ENCODE assay signal across 26 cellular contexts in the genomic region with DNA sequence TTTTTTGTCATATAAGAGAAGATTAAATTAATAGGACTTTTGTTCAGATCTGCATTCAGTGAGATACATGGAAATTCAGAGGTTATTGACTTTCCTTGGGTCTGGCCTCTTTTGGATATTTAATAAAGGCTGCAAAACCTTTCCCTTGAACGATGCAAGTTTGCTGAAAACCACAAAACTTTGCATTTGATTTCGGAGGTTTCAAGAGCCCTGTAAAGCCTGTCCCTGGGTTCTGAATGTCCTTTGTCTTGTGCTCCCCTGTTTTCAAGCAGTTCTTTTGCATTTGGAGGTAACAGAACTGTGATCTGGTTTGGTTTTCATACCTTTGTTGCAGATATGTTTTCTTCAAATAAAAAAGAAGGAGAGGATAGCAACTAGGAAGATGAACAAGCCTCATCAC.
DNase-seq lines count a peak whose midpoint lies in the region; ATAC-seq, FAIRE-seq and TF ChIP-seq lines count a peak whose summit lies in the region.
"Had no signal": no experiment of that assay in that cellular context is flagged by ENCODE, and none has a peak within 500 bp of the region (broad histone marks: within the 10 kb centered on the region; RNA-seq: fewer than 3 reads in every experiment).

No MANE protein-coding gene starts in this region.

- no peak for DNase-seq in activated CD8-positive, alpha-beta memory T cell treated with anti-CD3 and anti-CD28 coated beads, Interleukin-2, amount 10 ng/mL, durations not matched to agents 7 days and 5 days
- DNase-seq in activated CD8-positive, alpha-beta memory T cell treated with anti-CD3 and anti-CD28 coated beads, Interleukin-2, amount 50 U/mL, for 48 hours: no peak
- DNase-seq in Karpas-422: no peak
- peak; percentile 9 for DNase-seq in cerebellar cortex (ENCODE audit: low spot score)
- no peak for DNase-seq in gastrocnemius medialis
- DNase-seq in GM12892 (ENCODE audit: insufficient read length): no peak
- DNase-seq in DMS153 treated with DMSO at 0.1 percent for 48 hours (lab: John Stamatoyannopoulos, UW; ENCODE audit: unreplicated experiment): no peak
- no peak for DNase-seq in NCI-H446 (lab: John Stamatoyannopoulos, UW)
- DNase-seq: activated CD4-positive, alpha-beta T cell treated with anti-CD3 and anti-CD28 coated beads, Interleukin-2, amount 10 ng/mL, durations not matched to agents 24 days and 14 days; activated naive CD4-positive, alpha-beta T cell treated with Interleukin-2 at 50 U/mL for 16 hours; activated T-cell treated with anti-CD3 and anti-CD28 coated beads, Interleukin-2, amount 50 U/mL, for 48 hours; CD4-positive, alpha-beta memory T cell; effector CD4-positive, alpha-beta T cell; kidney glomerular epithelial cell; NCI-H1436 treated with DMSO at 0.1 percent for 48 hours; NCI-H345; NCI-H774; posterior cingulate gyrus; stimulated activated naive CD4-positive, alpha-beta T cell treated with Interleukin-2 at 50 U/mL for 16 hours had no signal

- ATAC-seq in activated CD8-positive, alpha-beta memory T cell treated with anti-CD3 and anti-CD28 coated beads, Interleukin-2, amount 10 ng/mL, durations not matched to agents 7 days and 5 days: no peak
- ATAC-seq in gastrocnemius medialis: no peak

- intact Hi-C loops in gastrocnemius medialis (cut with DNase I; ENCODE audit: low total_unique reads): loop anchor here (2.0 kb wide), 1 partner anchor 31 kb away; no protein-coding TSS in a partner anchor

- no peak overlapping the region for H3K4me2 ChIP-seq in Karpas-422 (ENCODE audit: low read depth, low read length, poor library complexity, severe bottlenecking)
- H3K4me2 ChIP-seq: neural progenitor cell had no signal

- no peak for FAIRE-seq in GM12892 (lab: Jason Lieb, UNC)
- FAIRE-seq: A204.1, GM19239 had no signal

- H4K20me1 ChIP-seq in Karpas-422 (ENCODE audit: insufficient read depth, low read depth, low read length): no peaks in the 10 kb centered on the region

- H3K27me3 Mint-ChIP-seq in activated CD8-positive, alpha-beta memory T cell treated with anti-CD3 and anti-CD28 coated beads, Interleukin-2, amount 10 ng/mL, durations not matched to agents 7 days and 5 days: peaks cover 8% of the 10 kb centered on the region
- H3K27me3 Mint-ChIP-seq: activated CD4-positive, alpha-beta T cell treated with anti-CD3 and anti-CD28 coated beads, Interleukin-2, amount 10 ng/mL, durations not matched to agents 24 days and 14 days; brain had no signal

- H3K4me1 Mint-ChIP-seq in activated CD8-positive, alpha-beta memory T cell treated with anti-CD3 and anti-CD28 coated beads, Interleukin-2, amount 10 ng/mL, durations not matched to agents 7 days and 5 days: peaks cover 42% of the 10 kb centered on the region

- no peak for TF ChIP-seq CTCF in gastrocnemius medialis (IDR thresholded peaks at IDR 0.05 in 4 of 5, conservative IDR thresholded peaks at IDR 0.05 in 1 of 5)

- H3K4me1 ChIP-seq in Karpas-422 (ENCODE audit: low read length) (peaks cover 37% of the 10 kb centered on the region), gastrocnemius medialis (peaks cover 19 to 51% of the 10 kb centered on the region in 2 donors)

- TF ChIP-seq POLR2A in gastrocnemius medialis (IDR thresholded peaks at IDR 0.05): no peak
- TF ChIP-seq POLR2A in GM12892 (IDR thresholded peaks at IDR 0.05; ENCODE audit: low read depth, low read length): no peak

- H3K9ac ChIP-seq in Karpas-422 (ENCODE audit: low read length): no peak overlapping the region
- H3K9ac ChIP-seq: neural progenitor cell had no signal

- peak overlapping the region; percentile 45; the same call in 1 of the 2 replicates for H3K27ac ChIP-seq in Karpas-422 (ENCODE audit: low read length)
- peak overlapping the region; percentile 40 to 78 (median 42) for H3K27ac ChIP-seq in gastrocnemius medialis
- H3K27ac ChIP-seq: adrenal gland, neural progenitor cell, VCaP had no signal

- no peaks in the 10 kb centered on the region for H3K9me3 ChIP-seq in Karpas-422 (ENCODE audit: low read length)
- no peaks in the 10 kb centered on the region for H3K9me3 ChIP-seq in gastrocnemius medialis
- H3K9me3 ChIP-seq: adrenal gland, HAP-1 had no signal

- H3K9me2 ChIP-seq in Karpas-422 (replicated peaks; ENCODE audit: insufficient read depth, low read length): no peaks in the 10 kb centered on the region

- H2AFZ ChIP-seq in Karpas-422 (ENCODE audit: low read length): no peak overlapping the region
- H2AFZ ChIP-seq: neural progenitor cell had no signal

- H3K36me3 Mint-ChIP-seq in activated CD8-positive, alpha-beta memory T cell treated with anti-CD3 and anti-CD28 coated beads, Interleukin-2, amount 10 ng/mL, durations not matched to agents 7 days and 5 days: no peaks in the 10 kb centered on the region
- H3K36me3 Mint-ChIP-seq: brain; CD4-positive, alpha-beta memory T cell; neural progenitor cell had no signal

- H3K4me3 ChIP-seq in Karpas-422 (ENCODE audit: low read length) (no peak overlapping the region), gastrocnemius medialis (no peak overlapping the region)
- H3K4me3 ChIP-seq: adrenal gland, HAP-1, neural progenitor cell had no signal

- H3K36me3 ChIP-seq in Karpas-422 (ENCODE audit: insufficient read depth, low read length) (no peaks in the 10 kb centered on the region), gastrocnemius medialis (no peaks in the 10 kb centered on the region)
- H3K36me3 ChIP-seq: adrenal gland, HAP-1, neural progenitor cell had no signal

- H3K9me3 Mint-ChIP-seq in activated CD8-positive, alpha-beta memory T cell treated with anti-CD3 and anti-CD28 coated beads, Interleukin-2, amount 10 ng/mL, durations not matched to agents 7 days and 5 days (ENCODE audit: low read depth): no peaks in the 10 kb centered on the region
- H3K9me3 Mint-ChIP-seq: activated CD4-positive, alpha-beta T cell treated with anti-CD3 and anti-CD28 coated beads, Interleukin-2, amount 10 ng/mL, durations not matched to agents 24 days and 14 days; brain; CD4-positive, alpha-beta memory T cell; neural progenitor cell had no signal

- H3K4me3 Mint-ChIP-seq in activated CD8-positive, alpha-beta memory T cell treated with anti-CD3 and anti-CD28 coated beads, Interleukin-2, amount 10 ng/mL, durations not matched to agents 7 days and 5 days: no peak overlapping the region
- H3K4me3 Mint-ChIP-seq: activated CD4-positive, alpha-beta T cell treated with anti-CD3 and anti-CD28 coated beads, Interleukin-2, amount 10 ng/mL, durations not matched to agents 24 days and 14 days; brain; CD4-positive, alpha-beta memory T cell; neural progenitor cell had no signal

- CTCF ChIA-PET in activated CD8-positive, alpha-beta memory T cell treated with anti-CD3 and anti-CD28 coated beads, Interleukin-2, amount 10 ng/mL, durations not matched to agents 7 days and 5 days (lab: Charles Lee): no interaction called here

- H3K27me3 ChIP-seq in Karpas-422 (ENCODE audit: low read length) (no peaks in the 10 kb centered on the region), gastrocnemius medialis (no peaks in the 10 kb centered on the region)
- H3K27me3 ChIP-seq: adrenal gland, neural progenitor cell had no signal

- peak overlapping the region; percentile 47 for H3K27ac Mint-ChIP-seq in activated CD8-positive, alpha-beta memory T cell treated with anti-CD3 and anti-CD28 coated beads, Interleukin-2, amount 10 ng/mL, durations not matched to agents 7 days and 5 days
- H3K27ac Mint-ChIP-seq: activated CD4-positive, alpha-beta T cell treated with anti-CD3 and anti-CD28 coated beads, Interleukin-2, amount 10 ng/mL, durations not matched to agents 24 days and 14 days; neural progenitor cell had no signal

- in situ Hi-C loops in gastrocnemius medialis (cut with MboI; ENCODE audit: low sequenced_read_pairs in 4 of 4): no loop called here

- H3K79me2 ChIP-seq in Karpas-422 (ENCODE audit: low read length): peaks cover 66% of the 10 kb centered on the region
